Comparison of ENCODE assay signal across 1 cellular context in the genomic region with DNA sequence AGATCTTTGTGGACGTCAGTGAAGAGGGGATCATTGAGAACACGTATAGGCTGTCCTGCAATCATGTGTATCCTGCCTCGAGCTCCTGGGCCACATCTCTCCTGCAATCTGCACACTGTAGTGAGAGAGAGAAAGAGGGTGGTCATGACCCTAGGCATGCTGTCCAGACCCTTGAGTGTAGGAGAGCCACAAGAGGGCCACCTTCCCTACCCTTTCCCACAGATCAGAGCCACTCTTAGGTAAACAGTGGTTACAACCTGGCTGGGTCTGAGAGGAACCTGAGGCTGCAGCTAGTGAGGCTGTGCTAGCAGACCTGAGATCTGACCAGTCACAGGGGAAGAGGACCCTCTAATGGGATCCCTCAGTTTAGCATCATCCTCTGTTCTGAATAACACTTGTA.
A peak's percentile ranks its signal among the peaks of the same experiment; 100 is the strongest.
TF ChIP-seq lines count a peak whose summit lies in the region.

No MANE protein-coding gene starts in this region.

TF ChIP-seq in K562, 482 proteins besides CTCF, POLR2A, EP300 and RAD21:
- TF ChIP-seq, protein P1, sequence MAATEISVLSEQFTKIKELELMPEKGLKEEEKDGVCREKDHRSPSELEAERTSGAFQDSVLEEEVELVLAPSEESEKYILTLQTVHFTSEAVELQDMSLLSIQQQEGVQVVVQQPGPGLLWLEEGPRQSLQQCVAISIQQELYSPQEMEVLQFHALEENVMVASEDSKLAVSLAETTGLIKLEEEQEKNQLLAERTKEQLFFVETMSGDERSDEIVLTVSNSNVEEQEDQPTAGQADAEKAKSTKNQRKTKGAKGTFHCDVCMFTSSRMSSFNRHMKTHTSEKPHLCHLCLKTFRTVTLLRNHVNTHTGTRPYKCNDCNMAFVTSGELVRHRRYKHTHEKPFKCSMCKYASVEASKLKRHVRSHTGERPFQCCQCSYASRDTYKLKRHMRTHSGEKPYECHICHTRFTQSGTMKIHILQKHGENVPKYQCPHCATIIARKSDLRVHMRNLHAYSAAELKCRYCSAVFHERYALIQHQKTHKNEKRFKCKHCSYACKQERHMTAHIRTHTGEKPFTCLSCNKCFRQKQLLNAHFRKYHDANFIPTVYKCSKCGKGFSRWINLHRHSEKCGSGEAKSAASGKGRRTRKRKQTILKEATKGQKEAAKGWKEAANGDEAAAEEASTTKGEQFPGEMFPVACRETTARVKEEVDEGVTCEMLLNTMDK (IDR thresholded peaks at IDR 0.05; ENCODE audit: borderline replicate concordance, insufficient read depth, low read depth, low read length, poor library complexity, severe bottlenecking), result peak; percentile 39
- TF ChIP-seq ZNF3 (CRISPR knock-in tag; IDR thresholded peaks at IDR 0.05) (no peak), E2F3 (CRISPR knock-in tag; IDR thresholded peaks at IDR 0.05) (no peak), FOXK2 (conservative IDR thresholded peaks at IDR 0.05 in 1 of 2, IDR thresholded peaks at IDR 0.05 in 1 of 2; ENCODE audit: low read depth in 2 of 2) (0 out of 4 replicates have a peak, but pooled peaks of 1 of the 2 experiments have one; percentile 14), FOXA3 (CRISPR knock-in tag; conservative IDR thresholded peaks at IDR 0.05 in 1 of 2, IDR thresholded peaks at IDR 0.05 in 1 of 2) (peak in 1 of 2 experiments; percentile 33; a peak in 2 of 4 replicates)
- TF ChIP-seq, protein P2, sequence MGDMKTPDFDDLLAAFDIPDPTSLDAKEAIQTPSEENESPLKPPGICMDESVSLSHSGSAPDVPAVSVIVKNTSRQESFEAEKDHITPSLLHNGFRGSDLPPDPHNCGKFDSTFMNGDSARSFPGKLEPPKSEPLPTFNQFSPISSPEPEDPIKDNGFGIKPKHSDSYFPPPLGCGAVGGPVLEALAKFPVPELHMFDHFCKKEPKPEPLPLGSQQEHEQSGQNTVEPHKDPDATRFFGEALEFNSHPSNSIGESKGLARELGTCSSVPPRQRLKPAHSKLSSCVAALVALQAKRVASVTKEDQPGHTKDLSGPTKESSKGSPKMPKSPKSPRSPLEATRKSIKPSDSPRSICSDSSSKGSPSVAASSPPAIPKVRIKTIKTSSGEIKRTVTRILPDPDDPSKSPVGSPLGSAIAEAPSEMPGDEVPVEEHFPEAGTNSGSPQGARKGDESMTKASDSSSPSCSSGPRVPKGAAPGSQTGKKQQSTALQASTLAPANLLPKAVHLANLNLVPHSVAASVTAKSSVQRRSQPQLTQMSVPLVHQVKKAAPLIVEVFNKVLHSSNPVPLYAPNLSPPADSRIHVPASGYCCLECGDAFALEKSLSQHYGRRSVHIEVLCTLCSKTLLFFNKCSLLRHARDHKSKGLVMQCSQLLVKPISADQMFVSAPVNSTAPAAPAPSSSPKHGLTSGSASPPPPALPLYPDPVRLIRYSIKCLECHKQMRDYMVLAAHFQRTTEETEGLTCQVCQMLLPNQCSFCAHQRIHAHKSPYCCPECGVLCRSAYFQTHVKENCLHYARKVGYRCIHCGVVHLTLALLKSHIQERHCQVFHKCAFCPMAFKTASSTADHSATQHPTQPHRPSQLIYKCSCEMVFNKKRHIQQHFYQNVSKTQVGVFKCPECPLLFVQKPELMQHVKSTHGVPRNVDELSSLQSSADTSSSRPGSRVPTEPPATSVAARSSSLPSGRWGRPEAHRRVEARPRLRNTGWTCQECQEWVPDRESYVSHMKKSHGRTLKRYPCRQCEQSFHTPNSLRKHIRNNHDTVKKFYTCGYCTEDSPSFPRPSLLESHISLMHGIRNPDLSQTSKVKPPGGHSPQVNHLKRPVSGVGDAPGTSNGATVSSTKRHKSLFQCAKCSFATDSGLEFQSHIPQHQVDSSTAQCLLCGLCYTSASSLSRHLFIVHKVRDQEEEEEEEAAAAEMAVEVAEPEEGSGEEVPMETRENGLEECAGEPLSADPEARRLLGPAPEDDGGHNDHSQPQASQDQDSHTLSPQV (IDR thresholded peaks at IDR 0.05), result 0 out of 2 replicates have a peak, but pooled peaks have one; percentile 10
